In genomic region chr15:52233405-52233804, GRCh38 we compare ENCODE assay signal across 8 cellular contexts. TPM values are rescaled to one million over a fixed set of nuclear protein-coding genes. Genes with fewer than 3 reads are reported as not detected.
DNase-seq lines count a peak whose midpoint lies in the region; ATAC-seq and TF ChIP-seq lines count a peak whose summit lies in the region.

No MANE protein-coding gene starts in this region.

- no peak for TF ChIP-seq CTCF in CD8-positive, alpha-beta T cell (IDR thresholded peaks at IDR 0.05)
- no peak for TF ChIP-seq CTCF in brain microvascular endothelial cell (IDR thresholded peaks at IDR 0.05; ENCODE audit: low read depth, low read length, missing control alignments)

- in situ Hi-C loops in brain microvascular endothelial cell (cut with HindIII; ENCODE audit: low pct_ligation_motif_present, low sequenced_read_pairs): no loop called here

- no peak for DNase-seq in CD8-positive, alpha-beta T cell
- DNase-seq in Kasumi-1 (lab: John Stamatoyannopoulos, UW) (peak; percentile 73 to 79), foreskin melanocyte (peak; percentile 63), brain microvascular endothelial cell (no peak)
- DNase-seq in T-helper 2 cell treated with Interferon-gamma antibody and Interleukin-4, amounts not matched to agents 5 μg/mL and 100 μg/mL, for 36 hours (ENCODE audit: low spot score): no peak
- DNase-seq in stimulated activated CD4-positive, alpha-beta T cell treated with anti-CD3 and anti-CD28 coated beads, Interleukin-1b, Interleukin-23, amount 100 ng/mL, for 48 hours: no peak

- H3K27ac Mint-ChIP-seq in CD8-positive, alpha-beta T cell: peak overlapping the region; percentile 91
- H3K27ac Mint-ChIP-seq in T-helper 2 cell treated with Interferon-gamma antibody and Interleukin-4, amounts not matched to agents 5 μg/mL and 100 μg/mL, for 36 hours: no peak overlapping the region

- no peaks in the 10 kb centered on the region for H3K27me3 Mint-ChIP-seq in CD8-positive, alpha-beta T cell (ENCODE audit: low read depth)
- H3K27me3 Mint-ChIP-seq in T-helper 2 cell treated with Interferon-gamma antibody and Interleukin-4, amounts not matched to agents 5 μg/mL and 100 μg/mL, for 36 hours (ENCODE audit: low read depth): no peaks in the 10 kb centered on the region

- H3K27me3 ChIP-seq in CD8-positive, alpha-beta T cell (ENCODE audit: insufficient read depth, low read length): no peaks in the 10 kb centered on the region
- no peaks in the 10 kb centered on the region for H3K27me3 ChIP-seq in brain microvascular endothelial cell (replicated peaks)

- peaks cover 36% of the 10 kb centered on the region for H3K4me1 ChIP-seq in CD8-positive, alpha-beta T cell (ENCODE audit: insufficient read depth, low read length)

- no peak overlapping the region for H3K4me3 ChIP-seq in CD8-positive, alpha-beta T cell (ENCODE audit: low read depth, low read length)
- H3K4me3 ChIP-seq in brain microvascular endothelial cell (ENCODE audit: low read depth, low read length): no peak overlapping the region

- peaks cover 38% of the 10 kb centered on the region for H3K4me1 Mint-ChIP-seq in CD8-positive, alpha-beta T cell (ENCODE audit: low read depth)
- H3K4me1 Mint-ChIP-seq in T-helper 2 cell treated with Interferon-gamma antibody and Interleukin-4, amounts not matched to agents 5 μg/mL and 100 μg/mL, for 36 hours (ENCODE audit: low read depth): peaks cover 28% of the 10 kb centered on the region

- CTCF ChIA-PET in CD8-positive, alpha-beta T cell (lab: Charles Lee): interaction anchor here (1.0 to 1.1 kb wide), 2 partner anchors 24 to 136 kb away, joined by 4 to 5 read pairs; no protein-coding TSS in a partner anchor

- POLR2A ChIA-PET in CD8-positive, alpha-beta T cell (lab: Charles Lee): interaction anchor here (1.1 to 1.3 kb wide), 2 partner anchors 12 to 33 kb away, joined by 3 read pairs; no protein-coding TSS in a partner anchor

- ATAC-seq in CD8-positive, alpha-beta T cell: peak; percentile 16
- ATAC-seq in GM19463 (IDR thresholded peaks at IDR 0.05; ENCODE audit: unreplicated experiment) (peak; percentile 32), GM21360 (IDR thresholded peaks at IDR 0.05; ENCODE audit: unreplicated experiment) (no peak)

- H3K36me3 Mint-ChIP-seq in CD8-positive, alpha-beta T cell: no peaks in the 10 kb centered on the region
- no peaks in the 10 kb centered on the region for H3K36me3 Mint-ChIP-seq in T-helper 2 cell treated with Interferon-gamma antibody and Interleukin-4, amounts not matched to agents 5 μg/mL and 100 μg/mL, for 36 hours (ENCODE audit: low read depth)

- no peaks in the 10 kb centered on the region for H3K9me3 ChIP-seq in CD8-positive, alpha-beta T cell (ENCODE audit: low read length)

- no peaks in the 10 kb centered on the region for H3K9me3 Mint-ChIP-seq in CD8-positive, alpha-beta T cell
- H3K9me3 Mint-ChIP-seq in T-helper 2 cell treated with Interferon-gamma antibody and Interleukin-4, amounts not matched to agents 5 μg/mL and 100 μg/mL, for 36 hours: no peaks in the 10 kb centered on the region

- intact Hi-C loops in CD8-positive, alpha-beta T cell (cut with DNase I, micrococcal nuclease): no loop called here

- peak overlapping the region; percentile 3 for H3K4me3 Mint-ChIP-seq in CD8-positive, alpha-beta T cell
- H3K4me3 Mint-ChIP-seq in T-helper 2 cell treated with Interferon-gamma antibody and Interleukin-4, amounts not matched to agents 5 μg/mL and 100 μg/mL, for 36 hours: no peak overlapping the region

- no peaks in the 10 kb centered on the region for H3K36me3 ChIP-seq in CD8-positive, alpha-beta T cell (ENCODE audit: insufficient read depth, low read length)
- no peaks in the 10 kb centered on the region for H3K36me3 ChIP-seq in brain microvascular endothelial cell (replicated peaks)

- H3K27ac ChIP-seq in CD8-positive, alpha-beta T cell (ENCODE audit: low read depth, low read length): no peak overlapping the region
- no peak overlapping the region for H3K27ac ChIP-seq in brain microvascular endothelial cell

RNA-seq across cellular contexts. Expression of gene GNB5, which starts 42.2 kb away (rescaled TPM):
- 10 to 100 TPM; 83.5 to 92.8 TPM for total RNA-seq in CD8-positive, alpha-beta T cell

Comparison
In these comparisons a context has a peak if more than half of its experiments do, and no peak if none do; other contexts are left out.
1. DNase-seq: peak in Kasumi-1 (2 of 2) and foreskin melanocyte (single experiment); none in CD8-positive, alpha-beta T cell (0 of 7), brain microvascular endothelial cell (single experiment), T-helper 2 cell treated with Interferon-gamma antibody and Interleukin-4, amounts not matched to agents 5 μg/mL and 100 μg/mL, for 36 hours (single experiment) and stimulated activated CD4-positive, alpha-beta T cell treated with anti-CD3 and anti-CD28 coated beads, Interleukin-1b, Interleukin-23, amount 100 ng/mL, for 48 hours (single experiment).